Comparison of ENCODE assay signal across 8 cellular contexts in the genomic region with DNA sequence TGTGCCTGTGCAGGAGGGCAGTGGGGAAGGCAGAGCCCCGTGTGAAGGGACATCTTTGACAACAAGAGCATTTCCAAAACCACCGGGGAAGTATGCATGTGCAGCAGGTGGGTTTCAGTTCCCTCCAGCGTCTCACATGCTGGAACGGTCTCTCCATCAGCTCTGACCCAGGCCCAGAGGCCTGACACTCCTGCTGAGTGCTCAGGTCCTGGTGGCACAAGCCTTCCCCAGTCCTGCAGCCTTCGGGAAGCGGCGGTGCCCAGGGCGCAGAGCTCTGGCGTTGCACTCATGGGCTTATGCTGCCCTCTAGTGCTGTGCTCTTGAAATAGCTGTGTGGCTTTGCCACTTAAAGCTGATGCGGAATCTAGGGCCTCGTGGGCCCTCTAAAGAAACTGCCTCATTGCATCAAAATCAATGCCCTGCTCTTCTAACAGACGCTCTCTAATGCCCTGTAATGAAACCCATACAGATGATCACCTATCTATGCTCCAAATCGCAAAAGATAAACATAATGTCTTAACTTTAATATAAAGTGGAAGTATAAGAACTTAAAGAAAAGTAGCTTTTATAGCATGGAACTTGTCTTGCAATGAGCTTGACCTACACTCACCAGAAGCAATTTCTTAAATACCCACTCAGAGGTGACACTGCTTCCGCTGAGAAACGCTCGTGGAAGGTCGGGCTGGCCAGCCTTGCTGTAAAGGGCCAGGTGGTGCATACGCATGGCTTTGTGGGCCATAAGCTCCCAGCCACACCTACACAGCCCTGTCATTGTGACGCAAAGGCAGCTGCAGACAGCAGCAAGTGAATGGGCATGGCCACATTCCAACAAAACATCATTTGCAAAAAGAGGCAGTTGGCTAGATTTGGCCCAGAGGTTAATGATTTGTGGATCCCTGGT. TPM values are rescaled to one million over a fixed set of nuclear protein-coding genes. Genes with fewer than 3 reads are reported as not detected.
DNase-seq lines count a peak whose midpoint lies in the region; ATAC-seq, FAIRE-seq and TF ChIP-seq lines count a peak whose summit lies in the region.

No MANE protein-coding gene starts in this region.

- H3K9me3 ChIP-seq in A549: no peaks in the 10 kb centered on the region

- TF ChIP-seq POLR2A in A549 (IDR thresholded peaks at IDR 0.05; ENCODE audit: low read length) (no peak), GM18505 (IDR thresholded peaks at IDR 0.05; ENCODE audit: borderline replicate concordance, extremely low read depth, insufficient read depth, insufficient read length) (no peak)

- TF ChIP-seq CTCF in A549 (IDR thresholded peaks at IDR 0.05): peak; percentile 81
- TF ChIP-seq CTCF in WI38 (IDR thresholded peaks at IDR 0.05; ENCODE audit: low read depth, low read length): peak; percentile 59

- TF ChIP-seq EP300 in A549 (IDR thresholded peaks at IDR 0.05): no peak

- peak; percentile 90 to 91 for TF ChIP-seq RAD21 in A549 (conservative IDR thresholded peaks at IDR 0.05 in 1 of 2, IDR thresholded peaks at IDR 0.05 in 1 of 2)

- no peak overlapping the region for H3K27ac ChIP-seq in A549

- peak; percentile 86 to 96 for ATAC-seq in A549
- peak; percentile 46 for ATAC-seq in GM18505 (IDR thresholded peaks at IDR 0.05; ENCODE audit: unreplicated experiment)
- ATAC-seq in HG02884 (IDR thresholded peaks at IDR 0.05; ENCODE audit: unreplicated experiment): peak; percentile 58
- ATAC-seq in left lobe of liver: peak; percentile 98

- POLR2A ChIA-PET in A549 (lab: Yijun Ruan, JAX): no interaction called here

- CTCF ChIA-PET in A549 (lab: Yijun Ruan, JAX): interaction anchor here (0.6 to 3.2 kb wide), 61 partner anchors 8 to 1984 kb away, joined by 3 to 32 read pairs (median 4); partner anchors contain the start of genes CLRN3 and PTPRE

- DNase-seq in A549 (ENCODE audit: low read depth in 1 of 2, low spot score in 1 of 2) (peak; percentile 60 to 82), NCI-H2029 (lab: John Stamatoyannopoulos, UW) (peak; percentile 32), cerebellar cortex (ENCODE audit: low spot score) (peak; percentile 71), left lobe of liver (ENCODE audit: low spot score) (peak; percentile 60)
- peak; percentile 46 for DNase-seq in stimulated activated CD4-positive, alpha-beta T cell treated with anti-CD3 and anti-CD28 coated beads, Interleukin-4, amount 100 ng/mL, for 1 hour

- no peak for FAIRE-seq in A549 (lab: Jason Lieb, UNC)

- H3K4me1 ChIP-seq in A549: no peaks in the 10 kb centered on the region

- WGBS in A549 (ENCODE audit: missing lambda C conversion rate): 16% methylated on average over 19 of the region's 19 CpGs

- peak overlapping the region; percentile 52; the same call in 2 of the 3 replicates for H3K4me2 ChIP-seq in A549

- H3K4me3 ChIP-seq in A549 (no peak overlapping the region), WI38 (ENCODE audit: low read depth, low read length) (no peak overlapping the region)

TF ChIP-seq in A549, 52 proteins besides CTCF, POLR2A, EP300 and RAD21:
- TF ChIP-seq ZSCAN20 (CRISPR knock-in tag; IDR thresholded peaks at IDR 0.05): no peak
- peak; percentile 80 for TF ChIP-seq SMC3 (IDR thresholded peaks at IDR 0.05)

RNA-seq across cellular contexts. Expression of gene CLRN3, which starts 38.6 kb away (rescaled TPM):
- not detected in 2 replicates for polyA plus RNA-seq in A549 (2011; rRNA removed)
- polyA plus RNA-seq in A549 (2012; cell fraction: cytosol; rRNA removed): not detected in 2 replicates
- not detected in 2 replicates for polyA plus RNA-seq in A549 (2012; cell fraction: nucleus; rRNA removed)
- 0.08 TPM in 1 of 3 replicates, not detected in the others for polyA plus RNA-seq in A549 (2017; fragmentation: RNase III; extraction: RNeasy Plus Mini Kit Qiagen cat#74134 plus additional on column Dnase treatment)
- polyA minus RNA-seq in A549 (2011; rRNA and poly(A)+ RNA removed): not detected in 2 replicates
- 25.1 TPM for total RNA-seq in left lobe of liver

RNA-seq across cellular contexts. Expression of gene PTPRE, which starts 52.8 kb away (rescaled TPM):
- polyA plus RNA-seq in A549 (2011; rRNA removed): 0.22 and 0.31 TPM in 2 replicates
- polyA plus RNA-seq in A549 (2012; cell fraction: cytosol; rRNA removed): 0.17 and 0.31 TPM in 2 replicates
- polyA plus RNA-seq in A549 (2012; cell fraction: nucleus; rRNA removed): 0.40 and 0.67 TPM in 2 replicates
- 0.94 to 2.1 TPM (median 1.5 TPM) in 3 replicates for polyA plus RNA-seq in A549 (2017; fragmentation: RNase III; extraction: RNeasy Plus Mini Kit Qiagen cat#74134 plus additional on column Dnase treatment)
- polyA minus RNA-seq in A549 (2011; rRNA and poly(A)+ RNA removed): 0.15 TPM in 1 of 2 replicates, not detected in the other
- 1.6 TPM for total RNA-seq in left lobe of liver

Comparison
In these comparisons a context has a peak if more than half of its experiments do, and no peak if none do; other contexts are left out.
1. ATAC-seq: peak in every context shown above with its lines; median percentile 98 in left lobe of liver; 91 in A549; 58 in HG02884; 46 in GM18505.